Comparison of ENCODE assay signal across 8 cellular contexts in the genomic region with DNA sequence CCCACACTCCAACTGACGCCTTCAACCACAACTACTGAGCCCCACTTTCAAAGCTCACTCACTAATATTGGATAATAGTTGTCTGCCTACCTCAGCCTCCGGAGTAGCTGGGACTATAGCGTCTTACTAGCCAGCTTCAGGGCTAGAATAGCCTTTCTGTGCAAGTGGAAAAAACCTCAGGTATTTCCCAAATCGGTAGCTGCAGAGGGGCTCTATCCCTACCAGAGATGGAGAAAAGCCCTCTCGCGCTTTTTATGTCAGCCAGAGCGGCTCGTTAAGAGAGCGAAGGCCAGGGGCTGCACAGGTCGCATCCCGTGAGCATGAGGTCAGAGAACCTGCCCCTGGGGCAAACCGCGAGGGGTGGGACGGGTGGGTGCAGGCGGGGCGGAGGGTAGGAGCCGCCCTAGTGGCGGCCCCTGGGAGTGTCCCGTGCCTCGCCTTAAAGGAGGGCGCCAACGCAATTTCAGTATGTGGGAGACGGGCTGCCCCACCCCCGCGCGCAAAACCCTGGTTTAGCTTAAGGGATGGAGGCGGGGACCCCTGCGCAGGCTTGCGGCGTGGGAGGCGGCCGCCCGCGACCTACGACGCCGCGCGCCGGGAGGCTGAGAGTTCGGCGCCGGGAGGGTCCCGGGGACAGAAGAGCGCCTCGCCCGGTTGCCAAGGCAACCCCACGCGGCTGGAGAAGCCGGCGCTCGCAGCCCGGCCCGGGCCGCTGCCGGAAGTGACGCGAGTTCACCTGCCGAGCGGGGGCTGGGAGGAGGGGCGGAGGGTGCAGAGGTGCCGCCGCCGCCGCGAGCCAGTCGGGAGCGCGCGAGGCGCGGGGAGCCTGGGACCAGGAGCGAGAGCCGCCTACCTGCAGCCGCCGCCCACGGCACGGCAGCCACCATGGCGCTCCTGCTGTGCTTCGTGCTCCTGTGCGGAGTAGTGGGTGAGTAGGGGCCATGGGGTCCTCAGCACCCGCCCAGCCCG. TPM values are rescaled to one million over a fixed set of nuclear protein-coding genes. Genes with fewer than 3 reads are reported as not detected.
A peak's percentile ranks its signal among the peaks of the same experiment; 100 is the strongest.
DNase-seq lines count a peak whose midpoint lies in the region; ATAC-seq and TF ChIP-seq lines count a peak whose summit lies in the region.

TSS of gene CXADR (plus strand) at position 799 of the 969 bp plus-strand sequence. CDS start at position 886, 87 bp downstream.

- H3K36me3 ChIP-seq in ACC112 (ENCODE audit: insufficient read depth, low read length), result no peaks in the 10 kb centered on the region
- H3K36me3 ChIP-seq in mucosa of descending colon (ENCODE audit: low read depth), result no peaks in the 10 kb centered on the region

- peak within 1 kb of the TSS; percentile 82 for H2AFZ ChIP-seq in ACC112 (ENCODE audit: low read length, unreplicated experiment)

- intact Hi-C loops in mucosa of descending colon (cut with DNase I, micrococcal nuclease), result no loop called here

- H3K4me3 ChIP-seq in ACC112 (ENCODE audit: low read depth, low read length), result peak within 1 kb of the TSS; percentile 79
- peak within 1 kb of the TSS; percentile 59 for H3K4me3 ChIP-seq in mucosa of descending colon

- peaks cover 70% of the 10 kb centered on the region for H3K27me3 ChIP-seq in ACC112 (ENCODE audit: insufficient read depth, low read length)

- peaks cover 32% of the 10 kb centered on the region for H3K27me3 Mint-ChIP-seq in activated CD8-positive, alpha-beta memory T cell treated with anti-CD3 and anti-CD28 coated beads, Interleukin-2, amount 10 ng/mL, durations not matched to agents 7 days and 5 days
- H3K27me3 Mint-ChIP-seq in endothelial cell (ENCODE audit: unreplicated experiment), result peaks cover 12% of the 10 kb centered on the region

- H3K79me2 ChIP-seq in ACC112 (ENCODE audit: control insufficient read depth, insufficient read depth, low read length, unreplicated experiment), result no peaks in the 10 kb centered on the region

- peak; percentile 91 for TF ChIP-seq CTCF in endothelial cell (IDR thresholded peaks at IDR 0.05; ENCODE audit: unreplicated experiment)
- peak; percentile 62 for TF ChIP-seq CTCF in mucosa of descending colon (IDR thresholded peaks at IDR 0.05)

- peaks cover 4% of the 10 kb centered on the region for H3K4me1 ChIP-seq in ACC112 (ENCODE audit: control insufficient read depth, insufficient read depth, low read length, unreplicated experiment)
- H3K4me1 ChIP-seq in mucosa of descending colon (ENCODE audit: low read depth), result peaks cover 25% of the 10 kb centered on the region

- peaks cover 18% of the 10 kb centered on the region for H3K4me1 Mint-ChIP-seq in activated CD8-positive, alpha-beta memory T cell treated with anti-CD3 and anti-CD28 coated beads, Interleukin-2, amount 10 ng/mL, durations not matched to agents 7 days and 5 days
- H3K4me1 Mint-ChIP-seq in endothelial cell (ENCODE audit: unreplicated experiment), result peaks cover 14% of the 10 kb centered on the region

- H3K4me3 Mint-ChIP-seq in activated CD8-positive, alpha-beta memory T cell treated with anti-CD3 and anti-CD28 coated beads, Interleukin-2, amount 10 ng/mL, durations not matched to agents 7 days and 5 days, result peak within 1 kb of the TSS; percentile 71
- H3K4me3 Mint-ChIP-seq in endothelial cell (ENCODE audit: unreplicated experiment), result peak within 1 kb of the TSS; percentile 96

- H3K27ac Mint-ChIP-seq in activated CD8-positive, alpha-beta memory T cell treated with anti-CD3 and anti-CD28 coated beads, Interleukin-2, amount 10 ng/mL, durations not matched to agents 7 days and 5 days, result no peak within 1 kb of the TSS
- peak within 1 kb of the TSS; percentile 94 for H3K27ac Mint-ChIP-seq in endothelial cell (ENCODE audit: unreplicated experiment)

- H3K9me3 ChIP-seq in mucosa of descending colon, result no peaks in the 10 kb centered on the region

- no peak within 1 kb of the TSS for H3K27ac ChIP-seq in ACC112 (ENCODE audit: low read depth, low read length)

- DNase-seq in NCI-H510A treated with DMSO at 0.1 percent for 48 hours (lab: John Stamatoyannopoulos, UW) (peak; percentile 68), endothelial cell (ENCODE audit: low spot score) (peak; percentile 72), mucosa of descending colon (peak; percentile 91 to 96 (median 93))
- peak; percentile 80 for DNase-seq in activated CD8-positive, alpha-beta memory T cell treated with anti-CD3 and anti-CD28 coated beads, Interleukin-2, amount 10 ng/mL, durations not matched to agents 7 days and 5 days
- DNase-seq in stimulated activated CD8-positive, alpha-beta memory T cell treated with anti-CD3 and anti-CD28 coated beads, Interleukin-4, amount 100 ng/mL, for 4 hours (ENCODE audit: low read depth in 2 of 2, low spot score in 1 of 2), result peak; percentile 28 to 62

- CTCF ChIA-PET in activated CD8-positive, alpha-beta memory T cell treated with anti-CD3 and anti-CD28 coated beads, Interleukin-2, amount 10 ng/mL, durations not matched to agents 7 days and 5 days (lab: Charles Lee), result interaction anchor here (0.6 to 1.6 kb wide), 5 partner anchors 14 to 282 kb away, joined by 3 to 6 read pairs (median 4); no protein-coding TSS in a partner anchor

- ATAC-seq in GM19023 (IDR thresholded peaks at IDR 0.05; ENCODE audit: unreplicated experiment), result peak; percentile 88
- peak; percentile 80 for ATAC-seq in HG03280 (IDR thresholded peaks at IDR 0.05; ENCODE audit: unreplicated experiment)
- peak; percentile 89 for ATAC-seq in activated CD8-positive, alpha-beta memory T cell treated with anti-CD3 and anti-CD28 coated beads, Interleukin-2, amount 10 ng/mL, durations not matched to agents 7 days and 5 days
- peak; percentile 93 for ATAC-seq in mucosa of descending colon

- no peaks in the 10 kb centered on the region for H3K9me3 Mint-ChIP-seq in activated CD8-positive, alpha-beta memory T cell treated with anti-CD3 and anti-CD28 coated beads, Interleukin-2, amount 10 ng/mL, durations not matched to agents 7 days and 5 days (ENCODE audit: low read depth)
- no peaks in the 10 kb centered on the region for H3K9me3 Mint-ChIP-seq in endothelial cell (ENCODE audit: unreplicated experiment)

- peaks cover 2% of the 10 kb centered on the region for H3K36me3 Mint-ChIP-seq in activated CD8-positive, alpha-beta memory T cell treated with anti-CD3 and anti-CD28 coated beads, Interleukin-2, amount 10 ng/mL, durations not matched to agents 7 days and 5 days
- H3K36me3 Mint-ChIP-seq in endothelial cell (ENCODE audit: low read depth, unreplicated experiment), result no peaks in the 10 kb centered on the region

RNA-seq across cellular contexts. Expression of gene CXADR, which starts in this region (rescaled TPM):
- under 1 TPM; 0.15 to 0.16 TPM for total RNA-seq in activated CD8-positive, alpha-beta memory T cell treated with anti-CD3 and anti-CD28 coated beads, Interleukin-2, amount 10 ng/mL, durations not matched to agents 7 days and 5 days
- total RNA-seq in endothelial cell (ENCODE audit: unreplicated experiment) (19.4 TPM), mucosa of descending colon (10 to 100 TPM; 31.5 to 85.9 (median 85.4) TPM)

Comparison
In these comparisons a context has a peak if more than half of its experiments do, and no peak if none do; other contexts are left out.
1. RNA of gene CXADR (total RNA-seq): 31.5 to 85.9 TPM in mucosa of descending colon and 19.4 TPM in endothelial cell (single experiment); 0.15 to 0.16 TPM in activated CD8-positive, alpha-beta memory T cell treated with anti-CD3 and anti-CD28 coated beads, Interleukin-2, amount 10 ng/mL, durations not matched to agents 7 days and 5 days; every median in the first group is over 10 times any median in the second.
2. Peak in DNase-seq and ATAC-seq in activated CD8-positive, alpha-beta memory T cell treated with anti-CD3 and anti-CD28 coated beads, Interleukin-2, amount 10 ng/mL, durations not matched to agents 7 days and 5 days; RNA of the gene not detected or under 1 TPM.
3. Peak in every context shown above with its lines, with median percentiles within 50 percentile points of each other: ATAC-seq and DNase-seq.